15 cellular contexts compared by ENCODE assay signal in genomic region chr20:4989570-4989969, GRCh38. TPM values are rescaled to one million over a fixed set of nuclear protein-coding genes. Genes with fewer than 3 reads are reported as not detected.
A peak's percentile ranks its signal among the peaks of the same experiment; 100 is the strongest.
DNase-seq lines count a peak whose midpoint lies in the region; ATAC-seq and TF ChIP-seq lines count a peak whose summit lies in the region.
"Had no signal": no experiment of that assay in that cellular context is flagged by ENCODE, and none has a peak within 500 bp of the region (broad histone marks: within the 10 kb centered on the region; RNA-seq: fewer than 3 reads in every experiment).

No MANE protein-coding gene starts in this region.

- peak; percentile 41 to 64 for ATAC-seq in activated naive CD4-positive, alpha-beta T cell treated with anti-CD3 and anti-CD28 coated beads, Interleukin-2, amount 50 U/mL, for 72 hours
- ATAC-seq in HG03095 (IDR thresholded peaks at IDR 0.05; ENCODE audit: unreplicated experiment) (peak; percentile 42), activated B cell treated with CpG ODN at 0.5 μM for 24 hours (ENCODE audit: low read depth) (peak; percentile 41), Right ventricle myocardium superior (ENCODE audit: poor library complexity) (no peak), HG02623 (IDR thresholded peaks at IDR 0.05; ENCODE audit: unreplicated experiment) (no peak)
- ATAC-seq: mucosa of descending colon, pancreas had no signal

- POLR2A ChIA-PET in activated B cell treated with CpG ODN at 0.5 μM for 24 hours (lab: Charles Lee) = interaction anchor here (0.5 to 2.8 kb wide), 11 partner anchors 9 to 174 kb away, joined by 3 to 23 read pairs (median 3); no protein-coding TSS in a partner anchor

- H3K36me3 Mint-ChIP-seq in activated naive CD4-positive, alpha-beta T cell treated with anti-CD3 and anti-CD28 coated beads, Interleukin-2, amount 50 U/mL, for 72 hours = peaks cover 6% of the 10 kb centered on the region in 2 donors
- peaks cover 9% of the 10 kb centered on the region for H3K36me3 Mint-ChIP-seq in activated B cell treated with CpG ODN at 0.5 μM for 24 hours (ENCODE audit: low read depth)
- peaks cover 9% of the 10 kb centered on the region for H3K36me3 Mint-ChIP-seq in stimulated activated naive CD8-positive, alpha-beta T cell treated with anti-CD3 and anti-CD28 coated beads, Interleukin-15, Interleukin-2, amounts not matched to agents 100 ng/mL and 50 ng/mL, for 24 hours (ENCODE audit: low read depth)

- CTCF ChIA-PET in activated B cell treated with CpG ODN at 0.5 μM for 24 hours (lab: Charles Lee) = interaction anchor here (0.9 kb wide), 1 partner anchor 16 kb away, joined by 3 read pairs; no protein-coding TSS in a partner anchor

- H3K27ac Mint-ChIP-seq in activated naive CD4-positive, alpha-beta T cell treated with anti-CD3 and anti-CD28 coated beads, Interleukin-2, amount 50 U/mL, for 72 hours = peak overlapping the region; percentile 2 to 14
- peak overlapping the region; percentile 92 for H3K27ac Mint-ChIP-seq in activated B cell treated with CpG ODN at 0.5 μM for 24 hours
- H3K27ac Mint-ChIP-seq in stimulated activated naive CD8-positive, alpha-beta T cell treated with anti-CD3 and anti-CD28 coated beads, Interleukin-15, Interleukin-2, amounts not matched to agents 100 ng/mL and 50 ng/mL, for 24 hours = peak overlapping the region; percentile 89

- no peaks in the 10 kb centered on the region for H3K9me3 Mint-ChIP-seq in activated naive CD4-positive, alpha-beta T cell treated with anti-CD3 and anti-CD28 coated beads, Interleukin-2, amount 50 U/mL, for 72 hours
- no peaks in the 10 kb centered on the region for H3K9me3 Mint-ChIP-seq in activated B cell treated with CpG ODN at 0.5 μM for 24 hours
- H3K9me3 Mint-ChIP-seq in stimulated activated naive CD8-positive, alpha-beta T cell treated with anti-CD3 and anti-CD28 coated beads, Interleukin-15, Interleukin-2, amounts not matched to agents 100 ng/mL and 50 ng/mL, for 24 hours = no peaks in the 10 kb centered on the region

- H3K4me3 Mint-ChIP-seq in activated B cell treated with CpG ODN at 0.5 μM for 24 hours = peak overlapping the region; percentile 62
- H3K4me3 Mint-ChIP-seq in stimulated activated naive CD8-positive, alpha-beta T cell treated with anti-CD3 and anti-CD28 coated beads, Interleukin-15, Interleukin-2, amounts not matched to agents 100 ng/mL and 50 ng/mL, for 24 hours = peak overlapping the region; percentile 28

- H3K27me3 Mint-ChIP-seq in activated B cell treated with CpG ODN at 0.5 μM for 24 hours = no peaks in the 10 kb centered on the region
- H3K27me3 Mint-ChIP-seq in stimulated activated naive CD8-positive, alpha-beta T cell treated with anti-CD3 and anti-CD28 coated beads, Interleukin-15, Interleukin-2, amounts not matched to agents 100 ng/mL and 50 ng/mL, for 24 hours = no peaks in the 10 kb centered on the region

- DNase-seq in activated naive CD4-positive, alpha-beta T cell treated with anti-CD3 and anti-CD28 coated beads, Interleukin-2, amount 50 U/mL, for 72 hours (ENCODE audit: low spot score in 2 of 2) = no peak
- DNase-seq in activated naive CD4-positive, alpha-beta T cell treated with anti-CD3 and anti-CD28 coated beads, Interleukin-2, amount 50 U/mL, for 16 hours = no peak
- DNase-seq in activated B cell treated with CpG ODN at 0.5 μM for 24 hours (no peak), Right ventricle myocardium superior (no peak), H4 (ENCODE audit: low spot score) (no peak)
- DNase-seq: IMR-90; mucosa of descending colon; NCI-H1048; NK-92 treated with Interleukin-12 subunit alpha and Interleukin-12 subunit beta, amount 100 ng/mL, for 24 hours; pancreas; SJCRH30; substantia nigra had no signal

- TF ChIP-seq CTCF in activated B cell treated with CpG ODN at 0.5 μM for 24 hours (IDR thresholded peaks at IDR 0.05) = no peak

- intact Hi-C loops in activated B cell treated with CpG ODN at 0.5 μM for 24 hours (cut with micrococcal nuclease) = loop anchor here (1.0 to 5.0 kb wide), 5 partner anchors 9 to 657 kb away; no protein-coding TSS in a partner anchor
- intact Hi-C loops in Right ventricle myocardium superior (cut with DNase I) = no loop called here

- peaks cover 89% of the 10 kb centered on the region for H3K4me1 Mint-ChIP-seq in activated B cell treated with CpG ODN at 0.5 μM for 24 hours
- peaks cover 40% of the 10 kb centered on the region for H3K4me1 Mint-ChIP-seq in stimulated activated naive CD8-positive, alpha-beta T cell treated with anti-CD3 and anti-CD28 coated beads, Interleukin-15, Interleukin-2, amounts not matched to agents 100 ng/mL and 50 ng/mL, for 24 hours (ENCODE audit: low read depth)

RNA-seq across cellular contexts. Expression of gene SLC23A2, which starts 11.7 kb away (rescaled TPM):
- total RNA-seq in activated naive CD4-positive, alpha-beta T cell treated with anti-CD3 and anti-CD28 coated beads, Interleukin-2, amount 50 U/mL, for 72 hours = 10 to 100 TPM; 20.1 to 21.5 TPM
- total RNA-seq in activated B cell treated with CpG ODN at 0.5 μM for 24 hours (70.9 and 79.8 TPM in 2 replicates), Right ventricle myocardium superior (5.5 TPM)
- 12.6 and 12.7 TPM in 2 replicates for total RNA-seq in H4 (2014; rRNA removed; shearing (Covaris generic))

Comparison
In these comparisons a context has a peak if more than half of its experiments do, and no peak if none do; other contexts are left out.
1. ATAC-seq: peak in activated naive CD4-positive, alpha-beta T cell treated with anti-CD3 and anti-CD28 coated beads, Interleukin-2, amount 50 U/mL, for 72 hours (2 of 2), HG03095 (single experiment) and activated B cell treated with CpG ODN at 0.5 μM for 24 hours (single experiment); none in Right ventricle myocardium superior (single experiment) and HG02623 (single experiment).
2. H3K27ac Mint-ChIP-seq: peak in every context shown above with its lines; median percentile 92 in activated B cell treated with CpG ODN at 0.5 μM for 24 hours; 89 in stimulated activated naive CD8-positive, alpha-beta T cell treated with anti-CD3 and anti-CD28 coated beads, Interleukin-15, Interleukin-2, amounts not matched to agents 100 ng/mL and 50 ng/mL, for 24 hours; 8 in activated naive CD4-positive, alpha-beta T cell treated with anti-CD3 and anti-CD28 coated beads, Interleukin-2, amount 50 U/mL, for 72 hours.